In the genomic region with DNA sequence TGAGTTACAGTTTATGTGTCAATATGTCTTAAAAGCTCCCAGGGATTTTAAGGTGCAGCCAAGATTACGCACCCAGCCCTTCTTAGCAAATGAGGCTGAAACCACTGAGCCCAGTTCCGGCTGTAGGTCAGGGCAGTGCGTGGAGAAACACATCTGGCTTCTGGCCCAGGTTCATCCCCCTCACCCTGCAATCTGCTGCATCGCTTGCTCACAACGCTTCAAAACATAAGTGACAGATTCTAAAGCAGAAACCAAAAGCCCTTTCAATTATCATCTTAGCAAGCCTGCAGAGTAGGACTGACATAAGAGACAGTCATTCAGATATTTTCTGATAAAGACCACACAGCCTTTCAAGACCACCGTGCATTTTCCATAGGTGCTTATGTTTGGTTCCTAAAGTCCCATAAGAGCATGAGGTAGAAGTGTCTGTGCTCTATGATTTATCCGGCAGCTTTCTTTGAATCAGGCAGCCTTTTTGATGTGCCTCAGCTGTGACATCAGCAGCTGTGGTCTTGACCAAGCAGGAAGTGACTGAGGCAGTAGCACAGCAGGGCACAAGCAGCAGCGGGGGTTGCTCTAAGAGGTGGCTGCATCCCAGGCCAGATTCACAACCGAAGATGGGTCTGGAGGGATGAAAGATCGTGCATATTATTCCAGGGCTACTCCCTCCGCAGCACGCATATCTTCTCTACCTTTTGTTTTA, we compare ENCODE assay signal across 9 cellular contexts.
A peak's percentile ranks its signal among the peaks of the same experiment; 100 is the strongest.
DNase-seq lines count a peak whose midpoint lies in the region; ATAC-seq and TF ChIP-seq lines count a peak whose summit lies in the region.
"Had no signal": no experiment of that assay in that cellular context is flagged by ENCODE, and none has a peak within 500 bp of the region (broad histone marks: within the 10 kb centered on the region; RNA-seq: fewer than 3 reads in every experiment).

No MANE protein-coding gene starts in this region.

- DNase-seq in DMS 273 (lab: John Stamatoyannopoulos, UW; ENCODE audit: unreplicated experiment), result peak; percentile 23
- DNase-seq in DMS 273 treated with DMSO at 0.1 percent for 48 hours (lab: John Stamatoyannopoulos, UW), result no peak
- DNase-seq in HFFc6, result peak; percentile 45
- peak; percentile 80 for DNase-seq in NB4 (ENCODE audit: low read depth)
- DNase-seq in activated CD8-positive, alpha-beta memory T cell treated with anti-CD3 and anti-CD28 coated beads, Interleukin-2, amount 50 U/mL, for 4 hours, result peak; percentile 62
- no peak for DNase-seq in heart right ventricle
- DNase-seq in stimulated activated CD8-positive, alpha-beta memory T cell treated with anti-CD3 and anti-CD28 coated beads, Interleukin-4, amount 100 ng/mL, for 24 hours (ENCODE audit: low read depth), result peak; percentile 55
- no peak for DNase-seq in HEK293T (ENCODE audit: extremely low spot score)

- intact Hi-C loops in heart right ventricle (cut with DNase I), result no loop called here

- peaks cover 0 to 27% (median 0%) of the 10 kb centered on the region in 9 donors for H3K4me1 ChIP-seq in heart right ventricle

- ATAC-seq in heart right ventricle, result peak in 6 of 8 donors; percentile 48 to 62 (median 59)

- POLR2A ChIA-PET in HEK293T (lab: Yijun Ruan, JAX), result no interaction called here

- H3K27me3 ChIP-seq in heart right ventricle, result peaks cover 0 to 3% (median 0%) of the 10 kb centered on the region in 7 donors

- H3K27ac ChIP-seq in heart right ventricle, result peak overlapping the region in 1 of 10 donors; percentile 72
- H3K27ac ChIP-seq: 22Rv1 had no signal

- TF ChIP-seq CTCF in HFFc6 (IDR thresholded peaks at IDR 0.05), result no peak
- TF ChIP-seq CTCF in NB4 (IDR thresholded peaks at IDR 0.05; ENCODE audit: low read depth, low read length), result no peak
- TF ChIP-seq CTCF in heart right ventricle (IDR thresholded peaks at IDR 0.05), result no peak

- H3K9me3 ChIP-seq in heart right ventricle, result no peaks in the 10 kb centered on the region

- peak overlapping the region; percentile 53 for H3K4me3 Mint-ChIP-seq in HFFc6

- no peaks in the 10 kb centered on the region for H3K36me3 ChIP-seq in heart right ventricle

- H3K4me3 ChIP-seq in NB4 (ENCODE audit: low read depth, low read length), result peak overlapping the region; percentile 46
- H3K4me3 ChIP-seq in heart right ventricle, result peak overlapping the region in 3 of 10 donors; percentile 1 to 17 (median 5)

- CTCF ChIA-PET in HEK293T (lab: Yijun Ruan, JAX), result interaction anchor here (0.7 to 0.8 kb wide), 3 partner anchors 14 to 47 kb away, joined by 3 to 5 read pairs (median 4); no protein-coding TSS in a partner anchor

- no peaks in the 10 kb centered on the region for H3K36me3 Mint-ChIP-seq in HFFc6 (ENCODE audit: low read depth)

- TF ChIP-seq POLR2A in NB4 (IDR thresholded peaks at IDR 0.05; ENCODE audit: extremely low read depth, insufficient read length), result no peak

- peaks cover 31% of the 10 kb centered on the region for H3K4me1 Mint-ChIP-seq in HFFc6 (ENCODE audit: low read depth)

- no peaks in the 10 kb centered on the region; the same call in 1 of the 2 replicates for H3K27me3 Mint-ChIP-seq in HFFc6 (ENCODE audit: insufficient read depth)

- no peaks in the 10 kb centered on the region for H3K9me3 Mint-ChIP-seq in HFFc6

- H3K27ac Mint-ChIP-seq in HFFc6, result peak overlapping the region; percentile 65

- 50 to 60% methylated on average over 12 of the region's 12 CpGs for WGBS in heart right ventricle, 2 donors

TF ChIP-seq in HEK293T, 16 proteins besides CTCF, POLR2A, EP300 and RAD21:
- TF ChIP-seq LEF1 (IDR thresholded peaks at IDR 0.05; ENCODE audit: borderline replicate concordance) (no peak), TARDBP (IDR thresholded peaks at IDR 0.05) (no peak), NFRKB (IDR thresholded peaks at IDR 0.05) (no peak), FOXA1 (IDR thresholded peaks at IDR 0.05) (no peak)

Comparison
In these comparisons a context has a peak if more than half of its experiments do, and no peak if none do; other contexts are left out.
1. DNase-seq: peak in DMS 273 (single experiment), HFFc6 (single experiment), NB4 (single experiment), activated CD8-positive, alpha-beta memory T cell treated with anti-CD3 and anti-CD28 coated beads, Interleukin-2, amount 50 U/mL, for 4 hours (single experiment) and stimulated activated CD8-positive, alpha-beta memory T cell treated with anti-CD3 and anti-CD28 coated beads, Interleukin-4, amount 100 ng/mL, for 24 hours (single experiment); none in DMS 273 treated with DMSO at 0.1 percent for 48 hours (single experiment), heart right ventricle (0 of 2) and HEK293T (single experiment).